ENCODE assay signal across 9 cellular contexts in genomic region chr9:136725612-136726011, GRCh38. TPM values are rescaled to one million over a fixed set of nuclear protein-coding genes. Genes with fewer than 3 reads are reported as not detected.
A peak's percentile ranks its signal among the peaks of the same experiment; 100 is the strongest.
DNase-seq lines count a peak whose midpoint lies in the region; ATAC-seq, FAIRE-seq and TF ChIP-seq lines count a peak whose summit lies in the region.
"Had no signal": no experiment of that assay in that cellular context is flagged by ENCODE, and none has a peak within 500 bp of the region (broad histone marks: within the 10 kb centered on the region; RNA-seq: fewer than 3 reads in every experiment).

No MANE protein-coding gene starts in this region.

- H3K27me3 Mint-ChIP-seq in activated naive CD8-positive, alpha-beta T cell treated with anti-CD3 and anti-CD28 coated beads, Interleukin-2, amount 50 U/mL, for 24 hours = peaks cover 3% of the 10 kb centered on the region

- no peak for FAIRE-seq in GM12892 (lab: Jason Lieb, UNC)

- peak; percentile 24 for DNase-seq in stimulated activated CD4-positive, alpha-beta T cell treated with anti-CD3 and anti-CD28 coated beads, Interleukin-15, amount 100 ng/mL, for 24 hours
- no peak for DNase-seq in stimulated activated CD4-positive, alpha-beta T cell treated with anti-CD3 and anti-CD28 coated beads, Interleukin-2, amount 100 ng/mL, for 24 hours
- no peak for DNase-seq in activated naive CD8-positive, alpha-beta T cell treated with anti-CD3 and anti-CD28 coated beads, Interleukin-2, amount 50 U/mL, for 24 hours
- DNase-seq in islet precursor cell = peak; percentile 91
- DNase-seq in NCI-H187 treated with DMSO at 0.1 percent for 48 hours (lab: John Stamatoyannopoulos, UW) = no peak
- DNase-seq in activated CD4-positive, CD25-positive, alpha-beta regulatory T cell treated with anti-CD3 and anti-CD28 coated beads, Interleukin-2, amount 50 U/mL, for 72 hours = no peak
- no peak for DNase-seq in GM12892 (ENCODE audit: insufficient read length)
- DNase-seq in DMS153 (lab: John Stamatoyannopoulos, UW) = no peak
- DNase-seq: central memory CD4-positive, alpha-beta T cell had no signal

- H3K4me1 Mint-ChIP-seq in activated naive CD8-positive, alpha-beta T cell treated with anti-CD3 and anti-CD28 coated beads, Interleukin-2, amount 50 U/mL, for 24 hours = peaks cover 38% of the 10 kb centered on the region

- H3K27ac Mint-ChIP-seq in activated naive CD8-positive, alpha-beta T cell treated with anti-CD3 and anti-CD28 coated beads, Interleukin-2, amount 50 U/mL, for 24 hours = peak overlapping the region; percentile 99

- no peak for ATAC-seq in activated naive CD8-positive, alpha-beta T cell treated with anti-CD3 and anti-CD28 coated beads, Interleukin-2, amount 50 U/mL, for 24 hours

- no peaks in the 10 kb centered on the region for H3K9me3 Mint-ChIP-seq in activated naive CD8-positive, alpha-beta T cell treated with anti-CD3 and anti-CD28 coated beads, Interleukin-2, amount 50 U/mL, for 24 hours

- TF ChIP-seq POLR2A in GM12892 (IDR thresholded peaks at IDR 0.05; ENCODE audit: low read depth, low read length) = no peak

- H3K36me3 Mint-ChIP-seq in activated naive CD8-positive, alpha-beta T cell treated with anti-CD3 and anti-CD28 coated beads, Interleukin-2, amount 50 U/mL, for 24 hours (ENCODE audit: low read depth) = peaks cover 45% of the 10 kb centered on the region

- peak overlapping the region; percentile 99 for H3K4me3 Mint-ChIP-seq in activated naive CD8-positive, alpha-beta T cell treated with anti-CD3 and anti-CD28 coated beads, Interleukin-2, amount 50 U/mL, for 24 hours

RNA-seq across cellular contexts. Expression of gene DIPK1B, which starts 13.2 kb away (rescaled TPM):
- polyA plus RNA-seq in GM12892 (2012; ENCODE audit: missing spikeins) = 0.36 TPM

RNA-seq across cellular contexts. Expression of gene LCN10, which starts 17.1 kb away (rescaled TPM):
- polyA plus RNA-seq in GM12892 (2012; ENCODE audit: missing spikeins) = 2.4 TPM

RNA-seq across cellular contexts. Expression of gene LCN6, which starts 22.7 kb away (rescaled TPM):
- not detected for polyA plus RNA-seq in GM12892 (2012; ENCODE audit: missing spikeins)

RNA-seq across cellular contexts. Expression of gene LCN8, which starts 32.4 kb away (rescaled TPM):
- polyA plus RNA-seq in GM12892 (2012; ENCODE audit: missing spikeins) = not detected

RNA-seq across cellular contexts. Expression of gene AGPAT2, which starts 38.4 kb away (rescaled TPM):
- 3.5 TPM for polyA plus RNA-seq in GM12892 (2012; ENCODE audit: missing spikeins)

Comparison
In these comparisons a context has a peak if more than half of its experiments do, and no peak if none do; other contexts are left out.
1. DNase-seq: peak in stimulated activated CD4-positive, alpha-beta T cell treated with anti-CD3 and anti-CD28 coated beads, Interleukin-15, amount 100 ng/mL, for 24 hours (single experiment) and islet precursor cell (single experiment); none in stimulated activated CD4-positive, alpha-beta T cell treated with anti-CD3 and anti-CD28 coated beads, Interleukin-2, amount 100 ng/mL, for 24 hours (0 of 2), activated naive CD8-positive, alpha-beta T cell treated with anti-CD3 and anti-CD28 coated beads, Interleukin-2, amount 50 U/mL, for 24 hours (single experiment), NCI-H187 treated with DMSO at 0.1 percent for 48 hours (single experiment), activated CD4-positive, CD25-positive, alpha-beta regulatory T cell treated with anti-CD3 and anti-CD28 coated beads, Interleukin-2, amount 50 U/mL, for 72 hours (single experiment), GM12892 (single experiment) and DMS153 (single experiment).